1 cellular context compared by ENCODE assay signal in the genomic region with DNA sequence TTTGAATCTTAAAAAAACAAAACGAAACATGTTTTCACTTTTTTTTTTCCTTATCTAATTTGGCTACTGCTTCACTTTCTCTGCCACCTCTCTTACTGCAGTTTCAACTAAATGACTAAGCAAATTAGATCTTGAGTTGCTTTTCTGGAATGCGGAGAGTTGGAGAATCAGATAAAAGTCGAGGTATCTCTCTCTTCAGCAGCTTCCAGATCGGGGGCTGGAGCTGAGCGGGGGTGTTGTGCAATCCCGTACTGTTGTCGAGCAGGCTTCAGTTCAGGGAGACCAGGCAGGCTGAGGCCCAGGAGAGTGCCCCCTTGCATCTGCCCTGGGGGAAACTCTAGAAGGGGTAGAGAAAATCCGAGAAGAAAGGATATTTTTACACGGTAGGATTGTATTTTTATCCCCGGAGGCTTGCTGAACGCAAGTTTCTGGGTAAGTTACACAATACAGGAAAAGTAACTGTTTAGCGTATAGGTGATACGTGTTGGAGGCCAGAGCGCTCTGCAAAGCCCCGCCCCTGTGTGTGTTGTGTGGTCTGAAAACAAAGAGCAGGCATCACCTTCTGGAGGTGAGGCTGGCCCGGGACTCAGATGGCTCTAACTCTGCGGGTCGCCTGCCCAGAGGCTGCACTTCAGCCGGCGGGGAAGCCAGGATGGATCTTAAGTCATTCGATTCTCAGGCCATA.
TF ChIP-seq lines count a peak whose summit lies in the region.

No MANE protein-coding gene starts in this region.

TF ChIP-seq in K562, 482 proteins besides CTCF, POLR2A, EP300 and RAD21 (continued from another document and continues in another):
- TF ChIP-seq, protein P1, sequence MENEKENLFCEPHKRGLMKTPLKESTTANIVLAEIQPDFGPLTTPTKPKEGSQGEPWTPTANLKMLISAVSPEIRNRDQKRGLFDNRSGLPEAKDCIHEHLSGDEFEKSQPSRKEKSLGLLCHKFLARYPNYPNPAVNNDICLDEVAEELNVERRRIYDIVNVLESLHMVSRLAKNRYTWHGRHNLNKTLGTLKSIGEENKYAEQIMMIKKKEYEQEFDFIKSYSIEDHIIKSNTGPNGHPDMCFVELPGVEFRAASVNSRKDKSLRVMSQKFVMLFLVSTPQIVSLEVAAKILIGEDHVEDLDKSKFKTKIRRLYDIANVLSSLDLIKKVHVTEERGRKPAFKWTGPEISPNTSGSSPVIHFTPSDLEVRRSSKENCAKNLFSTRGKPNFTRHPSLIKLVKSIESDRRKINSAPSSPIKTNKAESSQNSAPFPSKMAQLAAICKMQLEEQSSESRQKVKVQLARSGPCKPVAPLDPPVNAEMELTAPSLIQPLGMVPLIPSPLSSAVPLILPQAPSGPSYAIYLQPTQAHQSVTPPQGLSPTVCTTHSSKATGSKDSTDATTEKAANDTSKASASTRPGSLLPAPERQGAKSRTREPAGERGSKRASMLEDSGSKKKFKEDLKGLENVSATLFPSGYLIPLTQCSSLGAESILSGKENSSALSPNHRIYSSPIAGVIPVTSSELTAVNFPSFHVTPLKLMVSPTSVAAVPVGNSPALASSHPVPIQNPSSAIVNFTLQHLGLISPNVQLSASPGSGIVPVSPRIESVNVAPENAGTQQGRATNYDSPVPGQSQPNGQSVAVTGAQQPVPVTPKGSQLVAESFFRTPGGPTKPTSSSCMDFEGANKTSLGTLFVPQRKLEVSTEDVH (IDR thresholded peaks at IDR 0.05; ENCODE audit: low read depth, partially characterized antibody): peak; percentile 55
- TF ChIP-seq PTTG1 (tag; IDR thresholded peaks at IDR 0.05; ENCODE audit: low read depth): no peak
- TF ChIP-seq MTA3 (IDR thresholded peaks at IDR 0.05; ENCODE audit: borderline replicate concordance): peak; percentile 70; the same call in 1 of the 2 replicates
- TF ChIP-seq, protein P2, sequence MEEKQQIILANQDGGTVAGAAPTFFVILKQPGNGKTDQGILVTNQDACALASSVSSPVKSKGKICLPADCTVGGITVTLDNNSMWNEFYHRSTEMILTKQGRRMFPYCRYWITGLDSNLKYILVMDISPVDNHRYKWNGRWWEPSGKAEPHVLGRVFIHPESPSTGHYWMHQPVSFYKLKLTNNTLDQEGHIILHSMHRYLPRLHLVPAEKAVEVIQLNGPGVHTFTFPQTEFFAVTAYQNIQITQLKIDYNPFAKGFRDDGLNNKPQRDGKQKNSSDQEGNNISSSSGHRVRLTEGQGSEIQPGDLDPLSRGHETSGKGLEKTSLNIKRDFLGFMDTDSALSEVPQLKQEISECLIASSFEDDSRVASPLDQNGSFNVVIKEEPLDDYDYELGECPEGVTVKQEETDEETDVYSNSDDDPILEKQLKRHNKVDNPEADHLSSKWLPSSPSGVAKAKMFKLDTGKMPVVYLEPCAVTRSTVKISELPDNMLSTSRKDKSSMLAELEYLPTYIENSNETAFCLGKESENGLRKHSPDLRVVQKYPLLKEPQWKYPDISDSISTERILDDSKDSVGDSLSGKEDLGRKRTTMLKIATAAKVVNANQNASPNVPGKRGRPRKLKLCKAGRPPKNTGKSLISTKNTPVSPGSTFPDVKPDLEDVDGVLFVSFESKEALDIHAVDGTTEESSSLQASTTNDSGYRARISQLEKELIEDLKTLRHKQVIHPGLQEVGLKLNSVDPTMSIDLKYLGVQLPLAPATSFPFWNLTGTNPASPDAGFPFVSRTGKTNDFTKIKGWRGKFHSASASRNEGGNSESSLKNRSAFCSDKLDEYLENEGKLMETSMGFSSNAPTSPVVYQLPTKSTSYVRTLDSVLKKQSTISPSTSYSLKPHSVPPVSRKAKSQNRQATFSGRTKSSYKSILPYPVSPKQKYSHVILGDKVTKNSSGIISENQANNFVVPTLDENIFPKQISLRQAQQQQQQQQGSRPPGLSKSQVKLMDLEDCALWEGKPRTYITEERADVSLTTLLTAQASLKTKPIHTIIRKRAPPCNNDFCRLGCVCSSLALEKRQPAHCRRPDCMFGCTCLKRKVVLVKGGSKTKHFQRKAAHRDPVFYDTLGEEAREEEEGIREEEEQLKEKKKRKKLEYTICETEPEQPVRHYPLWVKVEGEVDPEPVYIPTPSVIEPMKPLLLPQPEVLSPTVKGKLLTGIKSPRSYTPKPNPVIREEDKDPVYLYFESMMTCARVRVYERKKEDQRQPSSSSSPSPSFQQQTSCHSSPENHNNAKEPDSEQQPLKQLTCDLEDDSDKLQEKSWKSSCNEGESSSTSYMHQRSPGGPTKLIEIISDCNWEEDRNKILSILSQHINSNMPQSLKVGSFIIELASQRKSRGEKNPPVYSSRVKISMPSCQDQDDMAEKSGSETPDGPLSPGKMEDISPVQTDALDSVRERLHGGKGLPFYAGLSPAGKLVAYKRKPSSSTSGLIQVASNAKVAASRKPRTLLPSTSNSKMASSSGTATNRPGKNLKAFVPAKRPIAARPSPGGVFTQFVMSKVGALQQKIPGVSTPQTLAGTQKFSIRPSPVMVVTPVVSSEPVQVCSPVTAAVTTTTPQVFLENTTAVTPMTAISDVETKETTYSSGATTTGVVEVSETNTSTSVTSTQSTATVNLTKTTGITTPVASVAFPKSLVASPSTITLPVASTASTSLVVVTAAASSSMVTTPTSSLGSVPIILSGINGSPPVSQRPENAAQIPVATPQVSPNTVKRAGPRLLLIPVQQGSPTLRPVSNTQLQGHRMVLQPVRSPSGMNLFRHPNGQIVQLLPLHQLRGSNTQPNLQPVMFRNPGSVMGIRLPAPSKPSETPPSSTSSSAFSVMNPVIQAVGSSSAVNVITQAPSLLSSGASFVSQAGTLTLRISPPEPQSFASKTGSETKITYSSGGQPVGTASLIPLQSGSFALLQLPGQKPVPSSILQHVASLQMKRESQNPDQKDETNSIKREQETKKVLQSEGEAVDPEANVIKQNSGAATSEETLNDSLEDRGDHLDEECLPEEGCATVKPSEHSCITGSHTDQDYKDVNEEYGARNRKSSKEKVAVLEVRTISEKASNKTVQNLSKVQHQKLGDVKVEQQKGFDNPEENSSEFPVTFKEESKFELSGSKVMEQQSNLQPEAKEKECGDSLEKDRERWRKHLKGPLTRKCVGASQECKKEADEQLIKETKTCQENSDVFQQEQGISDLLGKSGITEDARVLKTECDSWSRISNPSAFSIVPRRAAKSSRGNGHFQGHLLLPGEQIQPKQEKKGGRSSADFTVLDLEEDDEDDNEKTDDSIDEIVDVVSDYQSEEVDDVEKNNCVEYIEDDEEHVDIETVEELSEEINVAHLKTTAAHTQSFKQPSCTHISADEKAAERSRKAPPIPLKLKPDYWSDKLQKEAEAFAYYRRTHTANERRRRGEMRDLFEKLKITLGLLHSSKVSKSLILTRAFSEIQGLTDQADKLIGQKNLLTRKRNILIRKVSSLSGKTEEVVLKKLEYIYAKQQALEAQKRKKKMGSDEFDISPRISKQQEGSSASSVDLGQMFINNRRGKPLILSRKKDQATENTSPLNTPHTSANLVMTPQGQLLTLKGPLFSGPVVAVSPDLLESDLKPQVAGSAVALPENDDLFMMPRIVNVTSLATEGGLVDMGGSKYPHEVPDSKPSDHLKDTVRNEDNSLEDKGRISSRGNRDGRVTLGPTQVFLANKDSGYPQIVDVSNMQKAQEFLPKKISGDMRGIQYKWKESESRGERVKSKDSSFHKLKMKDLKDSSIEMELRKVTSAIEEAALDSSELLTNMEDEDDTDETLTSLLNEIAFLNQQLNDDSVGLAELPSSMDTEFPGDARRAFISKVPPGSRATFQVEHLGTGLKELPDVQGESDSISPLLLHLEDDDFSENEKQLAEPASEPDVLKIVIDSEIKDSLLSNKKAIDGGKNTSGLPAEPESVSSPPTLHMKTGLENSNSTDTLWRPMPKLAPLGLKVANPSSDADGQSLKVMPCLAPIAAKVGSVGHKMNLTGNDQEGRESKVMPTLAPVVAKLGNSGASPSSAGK (IDR thresholded peaks at IDR 0.05): peak; percentile 27; the same call in 1 of the 2 replicates
- no peak for TF ChIP-seq KLF13 (tag; IDR thresholded peaks at IDR 0.05; ENCODE audit: borderline replicate concordance, low read depth)
- TF ChIP-seq ZNF124 (CRISPR knock-in tag; IDR thresholded peaks at IDR 0.05): no peak
- TF ChIP-seq, protein P3, sequence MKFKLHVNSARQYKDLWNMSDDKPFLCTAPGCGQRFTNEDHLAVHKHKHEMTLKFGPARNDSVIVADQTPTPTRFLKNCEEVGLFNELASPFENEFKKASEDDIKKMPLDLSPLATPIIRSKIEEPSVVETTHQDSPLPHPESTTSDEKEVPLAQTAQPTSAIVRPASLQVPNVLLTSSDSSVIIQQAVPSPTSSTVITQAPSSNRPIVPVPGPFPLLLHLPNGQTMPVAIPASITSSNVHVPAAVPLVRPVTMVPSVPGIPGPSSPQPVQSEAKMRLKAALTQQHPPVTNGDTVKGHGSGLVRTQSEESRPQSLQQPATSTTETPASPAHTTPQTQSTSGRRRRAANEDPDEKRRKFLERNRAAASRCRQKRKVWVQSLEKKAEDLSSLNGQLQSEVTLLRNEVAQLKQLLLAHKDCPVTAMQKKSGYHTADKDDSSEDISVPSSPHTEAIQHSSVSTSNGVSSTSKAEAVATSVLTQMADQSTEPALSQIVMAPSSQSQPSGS (CRISPR knock-in tag; IDR thresholded peaks at IDR 0.05): no peak
- TF ChIP-seq, protein P4, sequence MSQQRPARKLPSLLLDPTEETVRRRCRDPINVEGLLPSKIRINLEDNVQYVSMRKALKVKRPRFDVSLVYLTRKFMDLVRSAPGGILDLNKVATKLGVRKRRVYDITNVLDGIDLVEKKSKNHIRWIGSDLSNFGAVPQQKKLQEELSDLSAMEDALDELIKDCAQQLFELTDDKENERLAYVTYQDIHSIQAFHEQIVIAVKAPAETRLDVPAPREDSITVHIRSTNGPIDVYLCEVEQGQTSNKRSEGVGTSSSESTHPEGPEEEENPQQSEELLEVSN (IDR thresholded peaks at IDR 0.05; ENCODE audit: borderline replicate concordance in 1 of 2, extremely low read depth in 1 of 2, insufficient read depth in 1 of 2, insufficient read length in 1 of 2, low read depth in 1 of 2, low read length in 1 of 2, poor library complexity in 1 of 2, severe bottlenecking in 1 of 2): no peak
- TF ChIP-seq, protein P5, sequence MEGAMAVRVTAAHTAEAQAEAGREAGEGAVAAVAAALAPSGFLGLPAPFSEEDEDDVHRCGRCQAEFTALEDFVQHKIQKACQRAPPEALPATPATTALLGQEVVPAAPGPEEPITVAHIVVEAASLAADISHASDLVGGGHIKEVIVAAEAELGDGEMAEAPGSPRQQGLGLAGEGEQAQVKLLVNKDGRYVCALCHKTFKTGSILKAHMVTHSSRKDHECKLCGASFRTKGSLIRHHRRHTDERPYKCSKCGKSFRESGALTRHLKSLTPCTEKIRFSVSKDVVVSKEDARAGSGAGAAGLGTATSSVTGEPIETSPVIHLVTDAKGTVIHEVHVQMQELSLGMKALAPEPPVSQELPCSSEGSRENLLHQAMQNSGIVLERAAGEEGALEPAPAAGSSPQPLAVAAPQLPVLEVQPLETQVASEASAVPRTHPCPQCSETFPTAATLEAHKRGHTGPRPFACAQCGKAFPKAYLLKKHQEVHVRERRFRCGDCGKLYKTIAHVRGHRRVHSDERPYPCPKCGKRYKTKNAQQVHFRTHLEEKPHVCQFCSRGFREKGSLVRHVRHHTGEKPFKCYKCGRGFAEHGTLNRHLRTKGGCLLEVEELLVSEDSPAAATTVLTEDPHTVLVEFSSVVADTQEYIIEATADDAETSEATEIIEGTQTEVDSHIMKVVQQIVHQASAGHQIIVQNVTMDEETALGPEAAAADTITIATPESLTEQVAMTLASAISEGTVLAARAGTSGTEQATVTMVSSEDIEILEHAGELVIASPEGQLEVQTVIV (CRISPR knock-in tag; IDR thresholded peaks at IDR 0.05; ENCODE audit: borderline replicate concordance): no peak
- peak; percentile 77 for TF ChIP-seq SOX6 (IDR thresholded peaks at IDR 0.05)
- TF ChIP-seq MAFF (IDR thresholded peaks at IDR 0.05; ENCODE audit: low read length): peak; percentile 94
- TF ChIP-seq CEBPB (tag; IDR thresholded peaks at IDR 0.05): peak; percentile 100
- no peak for TF ChIP-seq CC2D1A (IDR thresholded peaks at IDR 0.05)
- TF ChIP-seq, protein P6, sequence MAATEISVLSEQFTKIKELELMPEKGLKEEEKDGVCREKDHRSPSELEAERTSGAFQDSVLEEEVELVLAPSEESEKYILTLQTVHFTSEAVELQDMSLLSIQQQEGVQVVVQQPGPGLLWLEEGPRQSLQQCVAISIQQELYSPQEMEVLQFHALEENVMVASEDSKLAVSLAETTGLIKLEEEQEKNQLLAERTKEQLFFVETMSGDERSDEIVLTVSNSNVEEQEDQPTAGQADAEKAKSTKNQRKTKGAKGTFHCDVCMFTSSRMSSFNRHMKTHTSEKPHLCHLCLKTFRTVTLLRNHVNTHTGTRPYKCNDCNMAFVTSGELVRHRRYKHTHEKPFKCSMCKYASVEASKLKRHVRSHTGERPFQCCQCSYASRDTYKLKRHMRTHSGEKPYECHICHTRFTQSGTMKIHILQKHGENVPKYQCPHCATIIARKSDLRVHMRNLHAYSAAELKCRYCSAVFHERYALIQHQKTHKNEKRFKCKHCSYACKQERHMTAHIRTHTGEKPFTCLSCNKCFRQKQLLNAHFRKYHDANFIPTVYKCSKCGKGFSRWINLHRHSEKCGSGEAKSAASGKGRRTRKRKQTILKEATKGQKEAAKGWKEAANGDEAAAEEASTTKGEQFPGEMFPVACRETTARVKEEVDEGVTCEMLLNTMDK (IDR thresholded peaks at IDR 0.05; ENCODE audit: borderline replicate concordance, insufficient read depth, low read depth, low read length, poor library complexity, severe bottlenecking): no peak
- peak; percentile 57 for TF ChIP-seq NFIC (IDR thresholded peaks at IDR 0.05)
- TF ChIP-seq, protein P7, sequence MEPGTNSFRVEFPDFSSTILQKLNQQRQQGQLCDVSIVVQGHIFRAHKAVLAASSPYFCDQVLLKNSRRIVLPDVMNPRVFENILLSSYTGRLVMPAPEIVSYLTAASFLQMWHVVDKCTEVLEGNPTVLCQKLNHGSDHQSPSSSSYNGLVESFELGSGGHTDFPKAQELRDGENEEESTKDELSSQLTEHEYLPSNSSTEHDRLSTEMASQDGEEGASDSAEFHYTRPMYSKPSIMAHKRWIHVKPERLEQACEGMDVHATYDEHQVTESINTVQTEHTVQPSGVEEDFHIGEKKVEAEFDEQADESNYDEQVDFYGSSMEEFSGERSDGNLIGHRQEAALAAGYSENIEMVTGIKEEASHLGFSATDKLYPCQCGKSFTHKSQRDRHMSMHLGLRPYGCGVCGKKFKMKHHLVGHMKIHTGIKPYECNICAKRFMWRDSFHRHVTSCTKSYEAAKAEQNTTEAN (CRISPR knock-in tag; IDR thresholded peaks at IDR 0.05): no peak
- no peak for TF ChIP-seq ZNF79 (CRISPR knock-in tag; IDR thresholded peaks at IDR 0.05; ENCODE audit: low read depth)
- no peak for TF ChIP-seq CBX1 (IDR thresholded peaks at IDR 0.05; ENCODE audit: low read depth)
- TF ChIP-seq, protein P8, sequence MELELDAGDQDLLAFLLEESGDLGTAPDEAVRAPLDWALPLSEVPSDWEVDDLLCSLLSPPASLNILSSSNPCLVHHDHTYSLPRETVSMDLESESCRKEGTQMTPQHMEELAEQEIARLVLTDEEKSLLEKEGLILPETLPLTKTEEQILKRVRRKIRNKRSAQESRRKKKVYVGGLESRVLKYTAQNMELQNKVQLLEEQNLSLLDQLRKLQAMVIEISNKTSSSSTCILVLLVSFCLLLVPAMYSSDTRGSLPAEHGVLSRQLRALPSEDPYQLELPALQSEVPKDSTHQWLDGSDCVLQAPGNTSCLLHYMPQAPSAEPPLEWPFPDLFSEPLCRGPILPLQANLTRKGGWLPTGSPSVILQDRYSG (tag; conservative IDR thresholded peaks at IDR 0.05; ENCODE audit: low read depth): no peak
- TF ChIP-seq PPARD (CRISPR knock-in tag; IDR thresholded peaks at IDR 0.05): no peak
- no peak for TF ChIP-seq EHMT2 (IDR thresholded peaks at IDR 0.05)
- TF ChIP-seq, protein P9, sequence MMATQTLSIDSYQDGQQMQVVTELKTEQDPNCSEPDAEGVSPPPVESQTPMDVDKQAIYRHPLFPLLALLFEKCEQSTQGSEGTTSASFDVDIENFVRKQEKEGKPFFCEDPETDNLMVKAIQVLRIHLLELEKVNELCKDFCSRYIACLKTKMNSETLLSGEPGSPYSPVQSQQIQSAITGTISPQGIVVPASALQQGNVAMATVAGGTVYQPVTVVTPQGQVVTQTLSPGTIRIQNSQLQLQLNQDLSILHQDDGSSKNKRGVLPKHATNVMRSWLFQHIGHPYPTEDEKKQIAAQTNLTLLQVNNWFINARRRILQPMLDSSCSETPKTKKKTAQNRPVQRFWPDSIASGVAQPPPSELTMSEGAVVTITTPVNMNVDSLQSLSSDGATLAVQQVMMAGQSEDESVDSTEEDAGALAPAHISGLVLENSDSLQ (IDR thresholded peaks at IDR 0.05): no peak
